8 cellular contexts compared by ENCODE assay signal in genomic region chr12:21774358-21775129, GRCh38. TPM values are rescaled to one million over a fixed set of nuclear protein-coding genes. Genes with fewer than 3 reads are reported as not detected.
DNase-seq lines count a peak whose midpoint lies in the region; ATAC-seq, FAIRE-seq and TF ChIP-seq lines count a peak whose summit lies in the region.

Gene KCNJ8 (minus strand): TSS chr12:21774706. CDS start chr12:21773616, 1,090 bp downstream.

- TF ChIP-seq EP300 in sigmoid colon (IDR thresholded peaks at IDR 0.05), result peak in 1 of 4 donors; percentile 5

- H3K9me3 ChIP-seq in HUES64 (ENCODE audit: insufficient read depth, low read depth, low read length) (no peaks in the 10 kb centered on the region), astrocyte (ENCODE audit: insufficient read depth, low read depth, low read length) (no peaks in the 10 kb centered on the region), sigmoid colon (no peaks in the 10 kb centered on the region), OCI-LY7 (ENCODE audit: low read length) (no peaks in the 10 kb centered on the region)

- H2AFZ ChIP-seq in astrocyte (ENCODE audit: low read depth, low read length) (peak within 1 kb of the TSS; percentile 80), OCI-LY7 (ENCODE audit: low read length) (no peak within 1 kb of the TSS)

- peaks cover 19% of the 10 kb centered on the region for H3K27me3 Mint-ChIP-seq in astrocyte (ENCODE audit: low read depth, unreplicated experiment)

- no peak within 1 kb of the TSS for H3K27ac ChIP-seq in HUES64 (ENCODE audit: low read depth, low read length)
- H3K27ac ChIP-seq in astrocyte (ENCODE audit: low read depth, low read length), result no peak within 1 kb of the TSS
- peak within 1 kb of the TSS; percentile 85 to 93 (median 90) for H3K27ac ChIP-seq in sigmoid colon
- no peak within 1 kb of the TSS for H3K27ac ChIP-seq in OCI-LY7 (ENCODE audit: low read depth, low read length, poor library complexity, severe bottlenecking)

- peak within 1 kb of the TSS; percentile 86 for H3K4me2 ChIP-seq in astrocyte (ENCODE audit: low read length)
- H3K4me2 ChIP-seq in OCI-LY7 (ENCODE audit: low read length), result no peak within 1 kb of the TSS

- peak within 1 kb of the TSS; percentile 37 for H3K4me3 ChIP-seq in AG04449 (ENCODE audit: low read depth, low read length)
- H3K4me3 ChIP-seq in HUES64 (ENCODE audit: low read length), result peak within 1 kb of the TSS; percentile 68
- peak within 1 kb of the TSS; percentile 64 for H3K4me3 ChIP-seq in astrocyte (ENCODE audit: insufficient read depth, low read depth, low read length)
- peak within 1 kb of the TSS; percentile 45 for H3K4me3 ChIP-seq in iPS-11a (ENCODE audit: low read depth, low read length)
- H3K4me3 ChIP-seq in sigmoid colon, result peak within 1 kb of the TSS; percentile 65 to 71 (median 68)
- no peak within 1 kb of the TSS for H3K4me3 ChIP-seq in OCI-LY7 (ENCODE audit: low read depth, low read length, poor library complexity, severe bottlenecking)

- no peak within 1 kb of the TSS for H3K27ac Mint-ChIP-seq in astrocyte (ENCODE audit: unreplicated experiment)

- FAIRE-seq in astrocyte (lab: Jason Lieb, UNC), result no peak

- peaks cover 12% of the 10 kb centered on the region for H3K4me1 ChIP-seq in HUES64 (ENCODE audit: insufficient read depth, low read length)
- peaks cover 8% of the 10 kb centered on the region for H3K4me1 ChIP-seq in astrocyte (ENCODE audit: insufficient read depth, low read length)
- peaks cover 0 to 46% (median 33%) of the 10 kb centered on the region in 4 donors for H3K4me1 ChIP-seq in sigmoid colon
- H3K4me1 ChIP-seq in OCI-LY7 (ENCODE audit: insufficient read depth, low read length, poor library complexity, severe bottlenecking), result no peaks in the 10 kb centered on the region

- WGBS in HUES64, result 2% methylated on average over 46 of the region's 49 CpGs
- WGBS in sigmoid colon, 2 donors, result 2% methylated on average over 49 of the region's 49 CpGs

- peaks cover 2% of the 10 kb centered on the region for H3K4me1 Mint-ChIP-seq in astrocyte (ENCODE audit: low read depth, unreplicated experiment)

- no peaks in the 10 kb centered on the region for H4K20me1 ChIP-seq in astrocyte (ENCODE audit: insufficient read depth, low read length)
- no peaks in the 10 kb centered on the region for H4K20me1 ChIP-seq in OCI-LY7 (ENCODE audit: insufficient read depth, low read length)

- peaks cover 41% of the 10 kb centered on the region for H3K27me3 ChIP-seq in HUES64 (ENCODE audit: insufficient read depth, low read length)
- H3K27me3 ChIP-seq in astrocyte (ENCODE audit: insufficient read depth, low read length), result no peaks in the 10 kb centered on the region
- no peaks in the 10 kb centered on the region for H3K27me3 ChIP-seq in sigmoid colon

- ATAC-seq in GM18502 (IDR thresholded peaks at IDR 0.05; ENCODE audit: poor library complexity, unreplicated experiment), result no peak
- no peak for ATAC-seq in HG03095 (IDR thresholded peaks at IDR 0.05; ENCODE audit: unreplicated experiment)

- POLR2A ChIA-PET in AG04449 (lab: Yijun Ruan, JAX), result no interaction called here
- POLR2A ChIA-PET in OCI-LY7 (lab: Charles Lee), result no interaction called here

- no peaks in the 10 kb centered on the region for H3K36me3 ChIP-seq in HUES64 (ENCODE audit: insufficient read depth, low read length)
- H3K36me3 ChIP-seq in astrocyte (ENCODE audit: insufficient read depth, low read length), result no peaks in the 10 kb centered on the region
- H3K36me3 ChIP-seq in sigmoid colon, result no peaks in the 10 kb centered on the region
- H3K36me3 ChIP-seq in OCI-LY7 (ENCODE audit: insufficient read depth, low read length), result no peaks in the 10 kb centered on the region

- H3K79me2 ChIP-seq in astrocyte (ENCODE audit: insufficient read depth, low read length) (no peaks in the 10 kb centered on the region), OCI-LY7 (ENCODE audit: insufficient read depth, low read depth, low read length) (no peaks in the 10 kb centered on the region)

- H3K36me3 Mint-ChIP-seq in astrocyte (ENCODE audit: low read depth, unreplicated experiment), result no peaks in the 10 kb centered on the region

- no TSS peak for BruUV-seq in OCI-LY7 (replicated peaks; lab: Mats Ljungman, UMichigan)

- no peaks in the 10 kb centered on the region for H3K9me3 Mint-ChIP-seq in astrocyte (ENCODE audit: unreplicated experiment)

- TF ChIP-seq CTCF in AG04449 (IDR thresholded peaks at IDR 0.05; ENCODE audit: insufficient read depth, low read length, missing control alignments), result no peak
- no peak for TF ChIP-seq CTCF in astrocyte (IDR thresholded peaks at IDR 0.05; ENCODE audit: insufficient read depth, low read depth, low read length)
- TF ChIP-seq CTCF in sigmoid colon (IDR thresholded peaks at IDR 0.05), result no peak
- TF ChIP-seq CTCF in OCI-LY7 (conservative IDR thresholded peaks at IDR 0.05; ENCODE audit: low read length), result no peak

- peak within 1 kb of the TSS; percentile 79 for H3K4me3 Mint-ChIP-seq in astrocyte (ENCODE audit: unreplicated experiment)

- TF ChIP-seq POLR2A in sigmoid colon (IDR thresholded peaks at IDR 0.05), result no peak

- no peaks in the 10 kb centered on the region for H3K9me2 ChIP-seq in OCI-LY7 (ENCODE audit: insufficient read depth, low read length)

- H3K9ac ChIP-seq in HUES64 (ENCODE audit: low read depth, low read length) (peak within 1 kb of the TSS; percentile 42), astrocyte (ENCODE audit: low read length) (peak within 1 kb of the TSS; percentile 73)

- CTCF ChIA-PET in AG04449 (lab: Yijun Ruan, JAX), result no interaction called here
- CTCF ChIA-PET in OCI-LY7 (lab: Charles Lee; ENCODE audit: unreplicated experiment), result interaction anchor here (0.6 kb wide), 1 partner anchor 393 kb away, joined by 8 read pairs; no protein-coding TSS in a partner anchor

- DNase-seq in AG04449 (ENCODE audit: low read depth, low spot score) (no peak), astrocyte (ENCODE audit: low read depth) (peak; percentile 31), sigmoid colon (peak; percentile 92), OCI-LY7 (ENCODE audit: low spot score) (no peak)

- intact Hi-C loops in sigmoid colon (cut with DNase I), result loop anchor here (2.0 to 5.0 kb wide), 6 partner anchors 53 to 213 kb away; partner anchors contain the start of gene ABCC9
- intact Hi-C loops in OCI-LY7 (cut with micrococcal nuclease; ENCODE audit: unreplicated experiment), result no loop called here

RNA-seq across cellular contexts. Expression of gene KCNJ8, which starts in this region (rescaled TPM):
- polyA plus RNA-seq in HUES64 (2013, experiment 1 of 2), result 0.70 TPM
- polyA plus RNA-seq in HUES64 (2013, experiment 2 of 2), result 0.76 TPM
- total RNA-seq in astrocyte (0.93 and 1.0 TPM in 2 replicates), sigmoid colon (10 to 100 TPM; 17.4 to 20.3 (median 17.8) TPM), OCI-LY7 (2022) (not detected in 2 replicates)
- 1 to 10 TPM in 1 of 3 donors, under 1 TPM in 1, not detected in 1; 0.60 to 6.4 TPM for polyA plus RNA-seq in sigmoid colon
- not detected in 2 replicates for total RNA-seq in OCI-LY7 (2014; rRNA removed; shearing (Covaris generic))

Comparison
In these comparisons a context has a peak if more than half of its experiments do, and no peak if none do; other contexts are left out.
1. DNase-seq: peak in astrocyte (single experiment) and sigmoid colon (single experiment); none in AG04449 (single experiment) and OCI-LY7 (single experiment).
2. H3K27ac ChIP-seq: peak in sigmoid colon (4 of 4); none in HUES64 (single experiment), astrocyte (single experiment) and OCI-LY7 (single experiment).